12 cellular contexts compared by ENCODE assay signal in genomic region chr2:172484706-172485105, GRCh38. TPM values are rescaled to one million over a fixed set of nuclear protein-coding genes. Genes with fewer than 3 reads are reported as not detected.
DNase-seq lines count a peak whose midpoint lies in the region; ATAC-seq lines count a peak whose summit lies in the region.
"Had no signal": no experiment of that assay in that cellular context is flagged by ENCODE, and none has a peak within 500 bp of the region (broad histone marks: within the 10 kb centered on the region; RNA-seq: fewer than 3 reads in every experiment).

No MANE protein-coding gene starts in this region.

- H3K27me3 Mint-ChIP-seq in activated naive CD4-positive, alpha-beta T cell treated with anti-CD3 and anti-CD28 coated beads, Interleukin-2, amount 50 U/mL, for 24 hours = no peaks in the 10 kb centered on the region
- H3K27me3 Mint-ChIP-seq in activated naive CD4-positive, alpha-beta T cell treated with anti-CD3 and anti-CD28 coated beads for 36 hours (ENCODE audit: low read depth) = no peaks in the 10 kb centered on the region
- H3K27me3 Mint-ChIP-seq in T-cell = no peaks in the 10 kb centered on the region
- H3K27me3 Mint-ChIP-seq: CD4-positive, alpha-beta memory T cell; IgD-negative memory B cell had no signal

- peaks cover 8% of the 10 kb centered on the region for H3K36me3 Mint-ChIP-seq in activated naive CD4-positive, alpha-beta T cell treated with anti-CD3 and anti-CD28 coated beads, Interleukin-2, amount 50 U/mL, for 24 hours
- peaks cover 7% of the 10 kb centered on the region for H3K36me3 Mint-ChIP-seq in activated naive CD4-positive, alpha-beta T cell treated with anti-CD3 and anti-CD28 coated beads for 36 hours (ENCODE audit: low read depth)
- H3K36me3 Mint-ChIP-seq in T-cell = peaks cover 63% of the 10 kb centered on the region

- DNase-seq in activated naive CD4-positive, alpha-beta T cell treated with anti-CD3 and anti-CD28 coated beads for 36 hours = no peak
- DNase-seq in T-cell (no peak), SIG-M5 (lab: John Stamatoyannopoulos, UW) (no peak), nucleus accumbens (lab: John Stamatoyannopoulos, UW) (no peak), dermis blood vessel endothelial cell (no peak)
- DNase-seq in NK-92 treated with Interleukin-12 subunit alpha and Interleukin-12 subunit beta, amount 100 ng/mL, for 24 hours (lab: John Stamatoyannopoulos, UW) = no peak
- DNase-seq: H7, NCI-H2029 treated with DMSO at 0.1 percent for 48 hours had no signal

- no peaks in the 10 kb centered on the region for H3K9me3 Mint-ChIP-seq in activated naive CD4-positive, alpha-beta T cell treated with anti-CD3 and anti-CD28 coated beads, Interleukin-2, amount 50 U/mL, for 24 hours
- H3K9me3 Mint-ChIP-seq in activated naive CD4-positive, alpha-beta T cell treated with anti-CD3 and anti-CD28 coated beads for 36 hours = no peaks in the 10 kb centered on the region
- H3K9me3 Mint-ChIP-seq in T-cell = no peaks in the 10 kb centered on the region
- H3K9me3 Mint-ChIP-seq: CD4-positive, alpha-beta memory T cell; IgD-negative memory B cell had no signal

- peak; percentile 70 for ATAC-seq in HG02678 (IDR thresholded peaks at IDR 0.05; ENCODE audit: unreplicated experiment)
- no peak for ATAC-seq in T-cell (replicated peaks in 1 of 4)

- H3K27ac Mint-ChIP-seq in activated naive CD4-positive, alpha-beta T cell treated with anti-CD3 and anti-CD28 coated beads, Interleukin-2, amount 50 U/mL, for 24 hours = peak overlapping the region; percentile 52
- no peak overlapping the region for H3K27ac Mint-ChIP-seq in activated naive CD4-positive, alpha-beta T cell treated with anti-CD3 and anti-CD28 coated beads for 36 hours
- peak overlapping the region; percentile 82 to 85 for H3K27ac Mint-ChIP-seq in T-cell

- CTCF ChIA-PET in activated naive CD4-positive, alpha-beta T cell treated with anti-CD3 and anti-CD28 coated beads for 36 hours (lab: Charles Lee) = interaction anchor here (0.6 to 8.3 kb wide), 11 partner anchors 9 to 291 kb away, joined by 3 to 87 read pairs (median 4); no protein-coding TSS in a partner anchor
- CTCF ChIA-PET in T-cell (lab: Charles Lee) = interaction anchor here (0.7 to 2.6 kb wide), 13 partner anchors 12 to 785 kb away, joined by 3 to 11 read pairs (median 4); no protein-coding TSS in a partner anchor

- H3K4me1 Mint-ChIP-seq in activated naive CD4-positive, alpha-beta T cell treated with anti-CD3 and anti-CD28 coated beads, Interleukin-2, amount 50 U/mL, for 24 hours = peaks cover 72% of the 10 kb centered on the region
- peaks cover 52% of the 10 kb centered on the region for H3K4me1 Mint-ChIP-seq in activated naive CD4-positive, alpha-beta T cell treated with anti-CD3 and anti-CD28 coated beads for 36 hours (ENCODE audit: low read depth)
- peaks cover 61 to 72% (median 63%) of the 10 kb centered on the region in 3 donors for H3K4me1 Mint-ChIP-seq in T-cell

- POLR2A ChIA-PET in T-cell (lab: Charles Lee) = interaction anchor here in 1 of 2 donors (0.6 to 1.3 kb wide), 4 partner anchors 9 to 1358 kb away, joined by 3 to 8 read pairs (median 4); no protein-coding TSS in a partner anchor

- intact Hi-C loops in activated naive CD4-positive, alpha-beta T cell treated with anti-CD3 and anti-CD28 coated beads for 36 hours (cut with micrococcal nuclease) = loop anchor here (1.0 to 5.0 kb wide), 5 partner anchors 19 to 777 kb away; partner anchors contain the start of gene DLX2

- no peak overlapping the region for H3K4me3 Mint-ChIP-seq in activated naive CD4-positive, alpha-beta T cell treated with anti-CD3 and anti-CD28 coated beads, Interleukin-2, amount 50 U/mL, for 24 hours
- no peak overlapping the region for H3K4me3 Mint-ChIP-seq in activated naive CD4-positive, alpha-beta T cell treated with anti-CD3 and anti-CD28 coated beads for 36 hours
- peak overlapping the region in 1 of 3 donors; percentile 58 for H3K4me3 Mint-ChIP-seq in T-cell
- H3K4me3 Mint-ChIP-seq: CD4-positive, alpha-beta memory T cell; IgD-negative memory B cell had no signal

RNA-seq across cellular contexts. Expression of gene ITGA6, which starts 57.3 kb away (rescaled TPM):
- 10 to 100 TPM; 16.5 to 16.8 TPM for total RNA-seq in activated naive CD4-positive, alpha-beta T cell treated with anti-CD3 and anti-CD28 coated beads for 36 hours
- total RNA-seq in T-cell (100 to 1,000 TPM in 2 of 5 donors, 10 to 100 TPM in 3; 50.7 to 188 (median 80.9) TPM), dermis blood vessel endothelial cell (338 and 347 TPM in 2 replicates)
